9 cellular contexts compared by ENCODE assay signal in the genomic region with DNA sequence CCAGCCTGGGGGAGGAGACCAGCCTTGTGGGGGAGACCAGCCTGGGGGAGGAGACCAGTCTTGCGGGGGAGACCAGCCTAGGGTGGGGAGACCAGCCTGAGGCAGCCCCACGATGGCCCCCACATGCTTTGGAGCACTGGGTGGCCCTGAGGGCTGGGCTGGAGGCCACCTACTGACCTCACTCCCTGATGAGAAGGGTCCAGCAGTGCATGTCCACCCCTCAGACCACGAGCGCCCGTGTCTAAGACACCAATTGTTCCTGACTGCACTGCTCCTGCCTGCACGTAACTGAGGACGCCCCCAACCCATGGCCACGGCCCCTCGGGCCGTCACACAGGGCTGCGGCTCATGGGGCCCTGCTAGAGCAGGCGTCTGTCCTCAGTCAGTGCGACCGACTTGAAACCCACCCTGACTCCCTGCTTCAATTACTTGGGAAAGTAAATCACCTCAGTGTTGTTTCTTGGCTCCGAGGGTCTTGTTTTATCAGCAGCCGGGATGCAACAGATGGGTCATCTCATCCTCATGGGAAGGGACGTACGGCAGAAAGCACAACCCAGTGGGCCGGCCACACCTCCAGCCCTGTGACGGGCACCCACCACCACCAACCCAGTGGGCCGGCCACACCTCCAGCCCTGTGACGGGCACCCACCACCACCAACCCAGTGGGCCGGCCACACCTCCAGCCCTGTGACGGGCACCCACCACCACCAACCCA. TPM values are rescaled to one million over a fixed set of nuclear protein-coding genes. Genes with fewer than 3 reads are reported as not detected.
A peak's percentile ranks its signal among the peaks of the same experiment; 100 is the strongest.
DNase-seq lines count a peak whose midpoint lies in the region; ATAC-seq and TF ChIP-seq lines count a peak whose summit lies in the region.
"Had no signal": no experiment of that assay in that cellular context is flagged by ENCODE, and none has a peak within 500 bp of the region (broad histone marks: within the 10 kb centered on the region; RNA-seq: fewer than 3 reads in every experiment).

A gene (minus strand): TSS at position 550 of the 715 bp plus-strand sequence. CDS start 1,643 bp downstream, outside the sequence.

- H3K36me3 Mint-ChIP-seq in H9 (ENCODE audit: insufficient read depth in 1 of 3, low read depth in 3 of 3) (peaks cover 4 to 13% (median 8%) of the 10 kb centered on the region in 3 experiments; a peak in 6 of 7 replicates), natural killer cell (no peaks in the 10 kb centered on the region)
- H3K36me3 Mint-ChIP-seq in activated T-cell treated with anti-CD3 and anti-CD28 coated beads, Interleukin-2, amount 50 U/mL, for 72 hours (ENCODE audit: insufficient read depth in 2 of 2) = no peaks in the 10 kb centered on the region

- H4K8ac ChIP-seq in H9 (replicated peaks; ENCODE audit: insufficient read length, low read depth, low read length) = no peak within 1 kb of the TSS

- H3K27ac ChIP-seq in H9 (ENCODE audit: insufficient read length, low read depth, low read length) (no peak within 1 kb of the TSS), stomach smooth muscle (ENCODE audit: low read length) (no peak within 1 kb of the TSS)

- H2AFZ ChIP-seq in H9 (ENCODE audit: low read length) = no peak within 1 kb of the TSS

- ATAC-seq in activated T-cell treated with anti-CD3 and anti-CD28 coated beads, Interleukin-2, amount 50 U/mL, for 72 hours (replicated peaks in 1 of 2) = peak in 1 of 2 donors; percentile 78
- peak in 2 of 3 donors; percentile 38 to 62 for ATAC-seq in natural killer cell
- ATAC-seq: Panc1 had no signal

- H3K9me3 Mint-ChIP-seq in H9 = no peaks in the 10 kb centered on the region
- H3K9me3 Mint-ChIP-seq in activated T-cell treated with anti-CD3 and anti-CD28 coated beads, Interleukin-2, amount 50 U/mL, for 72 hours = no peaks in the 10 kb centered on the region
- no peaks in the 10 kb centered on the region for H3K9me3 Mint-ChIP-seq in natural killer cell

- no peak within 1 kb of the TSS for H2BK12ac ChIP-seq in H9 (ENCODE audit: insufficient read length, low read depth, low read length)

- no peaks in the 10 kb centered on the region for H3K27me3 ChIP-seq in H9 (ENCODE audit: insufficient read depth, low read length)
- peaks cover 0 to 5% of the 10 kb centered on the region in 2 donors for H3K27me3 ChIP-seq in stomach smooth muscle (ENCODE audit: control insufficient read depth in 1 of 2, insufficient read depth in 2 of 2, low read length in 2 of 2)

- DNase-seq in CMK (ENCODE audit: low read depth) (peak; percentile 80), H9 (peak; percentile 63), NCI-H460 (ENCODE audit: extremely low read depth, low read depth) (peak; percentile 35), fibroblast of pulmonary artery (ENCODE audit: low read depth) (peak; percentile 91), natural killer cell (peak; percentile 25), cerebellar nuclear complex (lab: John Stamatoyannopoulos, UW) (no peak)
- DNase-seq in activated T-cell treated with anti-CD3 and anti-CD28 coated beads, Interleukin-2, amount 50 U/mL, for 72 hours = no peak

- H3K56ac ChIP-seq in H9 (ENCODE audit: insufficient read length, low read depth, low read length) = no peak within 1 kb of the TSS

- H3K23ac ChIP-seq in H9 (ENCODE audit: insufficient read length, low read depth, low read length) = no peak within 1 kb of the TSS

- TF ChIP-seq CTCF in H9 (conservative IDR thresholded peaks at IDR 0.05) = no peak
- TF ChIP-seq CTCF in fibroblast of pulmonary artery (IDR thresholded peaks at IDR 0.05; ENCODE audit: low read length, missing control alignments) = no peak
- TF ChIP-seq CTCF in natural killer cell (IDR thresholded peaks at IDR 0.05) = no peak

- H3K4me1 ChIP-seq in H9 (ENCODE audit: insufficient read depth, low read length) = peaks cover 4% of the 10 kb centered on the region; the same call in 1 of the 2 replicates
- H3K4me1 ChIP-seq in stomach smooth muscle (ENCODE audit: control insufficient read depth, insufficient read depth, low read length) = peaks cover 12% of the 10 kb centered on the region

- H3K4me3 Mint-ChIP-seq in H9 = peak within 1 kb of the TSS; percentile 90 to 94
- peak within 1 kb of the TSS; percentile 67 to 96 for H3K4me3 Mint-ChIP-seq in activated T-cell treated with anti-CD3 and anti-CD28 coated beads, Interleukin-2, amount 50 U/mL, for 72 hours
- H3K4me3 Mint-ChIP-seq in natural killer cell = peak within 1 kb of the TSS; percentile 73

- peak within 1 kb of the TSS; percentile 39 for H3K9ac ChIP-seq in H9 (ENCODE audit: extremely low read depth, insufficient read length, low read length)
- H3K9ac ChIP-seq in stomach smooth muscle (ENCODE audit: low read length in 2 of 2) = peak within 1 kb of the TSS in 1 of 2 donors; percentile 23

- H4K20me1 ChIP-seq in H9 (ENCODE audit: control insufficient read depth, insufficient read depth, insufficient read length) = no peaks in the 10 kb centered on the region

- no peak within 1 kb of the TSS for H4K5ac ChIP-seq in H9 (ENCODE audit: insufficient read length, low read depth, low read length)

- H2AK5ac ChIP-seq in H9 (ENCODE audit: insufficient read length, low read length) = no peak within 1 kb of the TSS

- H3K9me3 ChIP-seq in H9 (ENCODE audit: control insufficient read depth, low read depth, low read length) = no peaks in the 10 kb centered on the region
- no peaks in the 10 kb centered on the region for H3K9me3 ChIP-seq in stomach smooth muscle (ENCODE audit: control insufficient read depth in 2 of 2, low read length in 2 of 2)

- H2BK20ac ChIP-seq in H9 (ENCODE audit: low read depth, low read length, poor library complexity, severe bottlenecking) = no peak within 1 kb of the TSS

- H3K36me3 ChIP-seq in stomach smooth muscle (ENCODE audit: control insufficient read depth in 2 of 2, insufficient read depth in 2 of 2, low read length in 2 of 2) = peaks cover 3% of the 10 kb centered on the region in 2 donors

- H3K4me3 ChIP-seq in fibroblast of pulmonary artery (replicated peaks; ENCODE audit: low read depth, low read length) = peak within 1 kb of the TSS; percentile 82
- H3K4me3 ChIP-seq in stomach smooth muscle (ENCODE audit: low read length in 2 of 2) = peak within 1 kb of the TSS; percentile 71 to 76

- H3T11ph ChIP-seq in H9 (ENCODE audit: low read length) = no peak within 1 kb of the TSS

- no peak within 1 kb of the TSS for H2BK5ac ChIP-seq in H9 (ENCODE audit: insufficient read length, low read length)

- H3K4me1 Mint-ChIP-seq in H9 = peaks cover 33 to 35% of the 10 kb centered on the region in 2 experiments
- no peaks in the 10 kb centered on the region for H3K4me1 Mint-ChIP-seq in activated T-cell treated with anti-CD3 and anti-CD28 coated beads, Interleukin-2, amount 50 U/mL, for 72 hours (ENCODE audit: low read depth)
- H3K4me1 Mint-ChIP-seq in natural killer cell = no peaks in the 10 kb centered on the region

- no peak within 1 kb of the TSS for H3K18ac ChIP-seq in H9 (ENCODE audit: insufficient read length, low read depth, low read length)

- H3K27ac Mint-ChIP-seq in H9 (peak within 1 kb of the TSS; percentile 89 to 99 (median 96); a peak in 6 of 7 replicates), natural killer cell (peak within 1 kb of the TSS; percentile 82 to 87)
- peak within 1 kb of the TSS; percentile 89 for H3K27ac Mint-ChIP-seq in activated T-cell treated with anti-CD3 and anti-CD28 coated beads, Interleukin-2, amount 50 U/mL, for 72 hours

- H3K23me2 ChIP-seq in H9 (ENCODE audit: insufficient read length, low read depth, low read length, poor library complexity, severe bottlenecking) = peaks cover 7% of the 10 kb centered on the region

- H3K4me2 ChIP-seq in H9 (ENCODE audit: insufficient read depth, insufficient read length, low read length) = peak within 1 kb of the TSS; percentile 82

- H4K91ac ChIP-seq in H9 (ENCODE audit: insufficient read length, low read depth, low read length) = no peak within 1 kb of the TSS

- no peaks in the 10 kb centered on the region; the same call in 1 of the 2 replicates for H3K79me2 ChIP-seq in H9 (ENCODE audit: insufficient read depth, low read length)

- H2BK15ac ChIP-seq in H9 (ENCODE audit: low read depth, low read length) = no peak within 1 kb of the TSS

- intact Hi-C loops in natural killer cell (cut with micrococcal nuclease) = loop anchor here (2.0 to 5.0 kb wide), 2 partner anchors 42 to 45 kb away; a partner anchor contains a TSS

- no peak within 1 kb of the TSS for H2BK120ac ChIP-seq in H9 (ENCODE audit: low read depth, low read length, poor library complexity, severe bottlenecking)

- no CpG with 5 or more reads among the region's 24 CpGs for WGBS in H9 (ENCODE audit: extremely low coverage, insufficient read length, low lambda C conversion rate)

- H3K14ac ChIP-seq in H9 (ENCODE audit: insufficient read depth, low read length) = no peak within 1 kb of the TSS; the same call in 1 of the 2 replicates

- H3K4ac ChIP-seq in H9 (ENCODE audit: low read depth, low read length) = no peak within 1 kb of the TSS

- H3K79me1 ChIP-seq in H9 (ENCODE audit: insufficient read depth, low read depth, low read length, poor library complexity, severe bottlenecking) = no peaks in the 10 kb centered on the region

- H3K27me3 Mint-ChIP-seq in H9 (ENCODE audit: low read depth) = no peaks in the 10 kb centered on the region
- H3K27me3 Mint-ChIP-seq in activated T-cell treated with anti-CD3 and anti-CD28 coated beads, Interleukin-2, amount 50 U/mL, for 72 hours (ENCODE audit: low read depth) = peaks cover 11% of the 10 kb centered on the region
- H3K27me3 Mint-ChIP-seq in natural killer cell (ENCODE audit: low read depth in 2 of 2) = no peaks in the 10 kb centered on the region

RNA-seq across cellular contexts. Expression of the gene that starts here (rescaled TPM):
- 32.8 and 36.0 TPM in 2 replicates for total RNA-seq in H9 (2021)
- total RNA-seq in NCI-H460 (2014; rRNA removed; shearing (Covaris generic)) = 6.2 and 10.3 TPM in 2 replicates
- polyA plus RNA-seq in NCI-H460 (2014; cell fraction: nucleus; rRNA removed) = 1.7 and 3.4 TPM in 2 replicates
- 10 to 100 TPM in 1 of 2 donors, 1 to 10 TPM in 1; 2.6 to 12.9 TPM for total RNA-seq in activated T-cell treated with anti-CD3 and anti-CD28 coated beads, Interleukin-2, amount 50 U/mL, for 72 hours
- 1 to 10 TPM in 2 of 3 donors, under 1 TPM in 1; 0.18 to 4.0 (median 2.7) TPM for total RNA-seq in natural killer cell

Comparison
In these comparisons a context has a peak if more than half of its experiments do, and no peak if none do; other contexts are left out.
1. DNase-seq: peak in CMK (single experiment), H9 (single experiment), NCI-H460 (single experiment), fibroblast of pulmonary artery (single experiment) and natural killer cell (single experiment); none in activated T-cell treated with anti-CD3 and anti-CD28 coated beads, Interleukin-2, amount 50 U/mL, for 72 hours (0 of 2) and cerebellar nuclear complex (0 of 2).
2. Peak in every context shown above with its lines, with median percentiles within 50 percentile points of each other: H3K27ac Mint-ChIP-seq and H3K4me3 Mint-ChIP-seq.